ENCODE assay signal across 1 cellular context in the genomic region with DNA sequence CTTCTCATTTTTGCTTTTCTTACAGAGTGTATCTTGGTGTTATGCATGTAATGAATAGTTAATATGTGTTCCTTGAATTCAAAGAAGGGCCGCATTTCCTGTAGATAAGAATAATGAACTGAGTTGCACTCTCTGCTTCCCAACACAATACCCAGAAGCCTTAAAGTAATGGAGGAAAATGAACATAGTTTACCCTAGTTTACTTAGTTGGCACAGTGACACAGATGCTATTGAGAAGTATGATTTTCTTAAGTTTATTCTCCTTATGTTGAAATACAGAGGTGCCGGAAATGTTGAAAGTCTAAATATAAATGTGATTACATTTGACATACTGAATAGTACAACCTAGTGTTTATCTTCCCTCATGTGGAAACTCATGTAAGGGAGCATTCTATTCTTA.
TF ChIP-seq lines count a peak whose summit lies in the region.

No MANE protein-coding gene starts in this region.

TF ChIP-seq in WTC11, 78 proteins besides CTCF, POLR2A, EP300 and RAD21:
- TF ChIP-seq ZNF317 (CRISPR knock-in tag; IDR thresholded peaks at IDR 0.05; ENCODE audit: borderline replicate concordance, low read depth), result no peak
- TF ChIP-seq SOX15 (CRISPR knock-in tag; IDR thresholded peaks at IDR 0.05), result no peak
- no peak for TF ChIP-seq SP1 (CRISPR knock-in tag; conservative IDR thresholded peaks at IDR 0.05)
- no peak for TF ChIP-seq CBFB (CRISPR knock-in tag; IDR thresholded peaks at IDR 0.05; ENCODE audit: low read depth)
- no peak for TF ChIP-seq NFATC4 (CRISPR knock-in tag; IDR thresholded peaks at IDR 0.05)
- no peak for TF ChIP-seq JUN (CRISPR knock-in tag; IDR thresholded peaks at IDR 0.05)
- TF ChIP-seq NR2C2 (CRISPR knock-in tag; IDR thresholded peaks at IDR 0.05), result no peak
- TF ChIP-seq, protein P1, sequence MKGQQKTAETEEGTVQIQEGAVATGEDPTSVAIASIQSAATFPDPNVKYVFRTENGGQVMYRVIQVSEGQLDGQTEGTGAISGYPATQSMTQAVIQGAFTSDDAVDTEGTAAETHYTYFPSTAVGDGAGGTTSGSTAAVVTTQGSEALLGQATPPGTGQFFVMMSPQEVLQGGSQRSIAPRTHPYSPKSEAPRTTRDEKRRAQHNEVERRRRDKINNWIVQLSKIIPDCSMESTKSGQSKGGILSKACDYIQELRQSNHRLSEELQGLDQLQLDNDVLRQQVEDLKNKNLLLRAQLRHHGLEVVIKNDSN (CRISPR knock-in tag; IDR thresholded peaks at IDR 0.05), result no peak
- TF ChIP-seq, protein P2, sequence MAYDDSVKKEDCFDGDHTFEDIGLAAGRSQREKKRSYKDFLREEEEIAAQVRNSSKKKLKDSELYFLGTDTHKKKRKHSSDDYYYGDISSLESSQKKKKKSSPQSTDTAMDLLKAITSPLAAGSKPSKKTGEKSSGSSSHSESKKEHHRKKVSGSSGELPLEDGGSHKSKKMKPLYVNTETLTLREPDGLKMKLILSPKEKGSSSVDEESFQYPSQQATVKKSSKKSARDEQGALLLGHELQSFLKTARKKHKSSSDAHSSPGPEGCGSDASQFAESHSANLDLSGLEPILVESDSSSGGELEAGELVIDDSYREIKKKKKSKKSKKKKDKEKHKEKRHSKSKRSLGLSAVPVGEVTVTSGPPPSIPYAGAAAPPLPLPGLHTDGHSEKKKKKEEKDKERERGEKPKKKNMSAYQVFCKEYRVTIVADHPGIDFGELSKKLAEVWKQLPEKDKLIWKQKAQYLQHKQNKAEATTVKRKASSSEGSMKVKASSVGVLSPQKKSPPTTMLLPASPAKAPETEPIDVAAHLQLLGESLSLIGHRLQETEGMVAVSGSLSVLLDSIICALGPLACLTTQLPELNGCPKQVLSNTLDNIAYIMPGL (CRISPR knock-in tag; IDR thresholded peaks at IDR 0.05), result no peak
- TF ChIP-seq, protein P3, sequence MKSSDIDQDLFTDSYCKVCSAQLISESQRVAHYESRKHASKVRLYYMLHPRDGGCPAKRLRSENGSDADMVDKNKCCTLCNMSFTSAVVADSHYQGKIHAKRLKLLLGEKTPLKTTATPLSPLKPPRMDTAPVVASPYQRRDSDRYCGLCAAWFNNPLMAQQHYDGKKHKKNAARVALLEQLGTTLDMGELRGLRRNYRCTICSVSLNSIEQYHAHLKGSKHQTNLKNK (CRISPR knock-in tag; IDR thresholded peaks at IDR 0.05), result no peak
- TF ChIP-seq SMAD4 (CRISPR knock-in tag; IDR thresholded peaks at IDR 0.05), result no peak
- TF ChIP-seq, protein P4, sequence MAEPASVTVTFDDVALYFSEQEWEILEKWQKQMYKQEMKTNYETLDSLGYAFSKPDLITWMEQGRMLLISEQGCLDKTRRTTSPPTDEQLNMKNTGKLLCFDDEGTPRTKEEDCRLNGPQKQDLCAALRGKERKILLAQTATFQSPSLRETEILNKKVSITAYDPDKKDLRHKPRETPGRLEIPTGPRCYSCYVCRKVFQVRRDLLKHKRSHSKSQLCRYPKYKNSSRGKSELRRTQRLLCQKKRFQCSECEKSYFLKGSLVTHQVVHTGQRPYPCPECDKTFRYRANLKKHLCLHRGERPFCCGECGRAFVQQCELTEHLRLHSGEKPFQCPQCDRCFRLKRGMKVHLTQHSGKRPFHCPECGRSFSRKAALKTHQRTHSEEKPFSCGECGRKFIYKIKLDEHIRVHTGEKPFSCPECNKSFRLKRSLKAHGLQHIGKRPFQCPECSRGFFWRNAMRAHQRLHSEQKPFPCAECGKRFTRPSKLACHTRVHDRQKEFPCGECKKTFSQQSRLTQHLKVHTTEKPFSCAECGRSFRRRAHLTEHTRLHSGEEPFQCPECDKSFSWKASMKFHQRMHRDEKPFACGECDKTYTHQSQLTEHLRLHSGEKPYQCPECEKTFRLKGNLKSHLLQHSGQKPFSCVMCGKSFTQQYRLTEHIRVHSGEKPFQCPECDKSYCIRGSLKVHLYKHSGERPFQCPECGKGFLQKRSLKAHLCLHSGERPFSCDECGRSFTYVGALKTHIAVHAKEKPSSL (CRISPR knock-in tag; conservative IDR thresholded peaks at IDR 0.05), result no peak
- TF ChIP-seq, protein P5, sequence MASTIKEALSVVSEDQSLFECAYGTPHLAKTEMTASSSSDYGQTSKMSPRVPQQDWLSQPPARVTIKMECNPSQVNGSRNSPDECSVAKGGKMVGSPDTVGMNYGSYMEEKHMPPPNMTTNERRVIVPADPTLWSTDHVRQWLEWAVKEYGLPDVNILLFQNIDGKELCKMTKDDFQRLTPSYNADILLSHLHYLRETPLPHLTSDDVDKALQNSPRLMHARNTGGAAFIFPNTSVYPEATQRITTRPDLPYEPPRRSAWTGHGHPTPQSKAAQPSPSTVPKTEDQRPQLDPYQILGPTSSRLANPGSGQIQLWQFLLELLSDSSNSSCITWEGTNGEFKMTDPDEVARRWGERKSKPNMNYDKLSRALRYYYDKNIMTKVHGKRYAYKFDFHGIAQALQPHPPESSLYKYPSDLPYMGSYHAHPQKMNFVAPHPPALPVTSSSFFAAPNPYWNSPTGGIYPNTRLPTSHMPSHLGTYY (CRISPR knock-in tag; IDR thresholded peaks at IDR 0.05), result no peak
- no peak for TF ChIP-seq GTF2I (CRISPR knock-in tag; conservative IDR thresholded peaks at IDR 0.05)
TF ChIP-seq in WTC11: peak in this region for 0.
